Comparison of ENCODE assay signal across 8 cellular contexts in genomic region chr2:42568431-42569115, GRCh38. TPM values are rescaled to one million over a fixed set of nuclear protein-coding genes. Genes with fewer than 3 reads are reported as not detected.
DNase-seq lines count a peak whose midpoint lies in the region; ATAC-seq and TF ChIP-seq lines count a peak whose summit lies in the region.

Gene MTA3, plus strand, starts transcription at chr2:42568632. Its CDS starts 114 bp downstream, at chr2:42568746.

- in situ Hi-C loops in astrocyte of the cerebellum (cut with HindIII; ENCODE audit: low sequenced_read_pairs) (no loop called here), gastrocnemius medialis (cut with MboI; ENCODE audit: low sequenced_read_pairs in 4 of 4) (no loop called here)

- H3K27me3 ChIP-seq in iPS DF 6.9 (ENCODE audit: control insufficient read depth, insufficient read depth, low read length) (no peaks in the 10 kb centered on the region), gastrocnemius medialis (no peaks in the 10 kb centered on the region)

- intact Hi-C loops in T-helper 2 cell treated with Interferon-gamma antibody and Interleukin-4, amounts not matched to agents 100 ng/mL and 5 ng/mL, for 36 hours (cut with micrococcal nuclease) = loop anchor here (2.0 kb wide), 2 partner anchors 74 to 208 kb away; partner anchors contain the start of gene COX7A2L
- intact Hi-C loops in gastrocnemius medialis (cut with DNase I; ENCODE audit: low total_unique reads) = no loop called here

- H3K9me3 ChIP-seq in iPS DF 6.9 (ENCODE audit: control insufficient read depth, insufficient read depth, low read length) (no peaks in the 10 kb centered on the region), gastrocnemius medialis (no peaks in the 10 kb centered on the region)

- no peak for TF ChIP-seq CTCF in astrocyte of the cerebellum (IDR thresholded peaks at IDR 0.05; ENCODE audit: low read depth, low read length, missing control alignments)
- TF ChIP-seq CTCF in gastrocnemius medialis (IDR thresholded peaks at IDR 0.05 in 4 of 5, conservative IDR thresholded peaks at IDR 0.05 in 1 of 5) = no peak

- no CpG with 5 or more reads among the region's 67 CpGs for WGBS in iPS DF 6.9 (ENCODE audit: insufficient coverage, insufficient read length)

- peak within 1 kb of the TSS; percentile 72 for H3K4me3 ChIP-seq in astrocyte of the cerebellum (ENCODE audit: low read depth, low read length)
- peak within 1 kb of the TSS; percentile 58 for H3K4me3 ChIP-seq in iPS DF 6.9 (ENCODE audit: low read length)
- H3K4me3 ChIP-seq in gastrocnemius medialis = peak within 1 kb of the TSS; percentile 77 to 95 (median 84)

- DNase-seq in DMS53 (lab: John Stamatoyannopoulos, UW) (peak; percentile 58), DMS53 treated with DMSO at 0.1 percent for 48 hours (lab: John Stamatoyannopoulos, UW; ENCODE audit: unreplicated experiment) (no peak), astrocyte of the cerebellum (ENCODE audit: low read depth) (no peak), iPS DF 6.9 (ENCODE audit: low read depth, low spot score) (no peak), gastrocnemius medialis (peak in 1 of 2 donors; percentile 39), COLO829 (ENCODE audit: low spot score) (no peak)

- TF ChIP-seq POLR2A in gastrocnemius medialis (IDR thresholded peaks at IDR 0.05) = no peak

- H3K36me3 ChIP-seq in iPS DF 6.9 (ENCODE audit: control insufficient read depth, insufficient read depth, low read length) (peaks cover 4% of the 10 kb centered on the region; the same call in 1 of the 2 replicates), gastrocnemius medialis (peaks cover 0 to 5% of the 10 kb centered on the region in 2 donors)

- H3K27ac ChIP-seq in iPS DF 6.9 (ENCODE audit: low read length) = no peak within 1 kb of the TSS
- H3K27ac ChIP-seq in gastrocnemius medialis = peak within 1 kb of the TSS; percentile 76 to 92 (median 87)

- ATAC-seq in HG03571 (IDR thresholded peaks at IDR 0.05; ENCODE audit: unreplicated experiment) (peak; percentile 15), gastrocnemius medialis (peak; percentile 49 to 60)

- peaks cover 4% of the 10 kb centered on the region; the same call in 1 of the 2 replicates for H3K4me1 ChIP-seq in iPS DF 6.9 (ENCODE audit: control insufficient read depth, insufficient read depth, low read length)
- peaks cover 17 to 30% of the 10 kb centered on the region in 2 donors for H3K4me1 ChIP-seq in gastrocnemius medialis

RNA-seq across cellular contexts. Expression of gene MTA3, which starts in this region (rescaled TPM):
- total RNA-seq in T-helper 2 cell treated with Interferon-gamma antibody and Interleukin-4, amounts not matched to agents 100 ng/mL and 5 ng/mL, for 36 hours = 26.2 and 29.2 TPM in 2 replicates
- total RNA-seq in gastrocnemius medialis = 10 to 100 TPM in 2 of 4 donors, 1 to 10 TPM in 2; 6.6 to 21.6 (median 9.5) TPM
